Comparison of ENCODE assay signal across 8 cellular contexts in the genomic region with DNA sequence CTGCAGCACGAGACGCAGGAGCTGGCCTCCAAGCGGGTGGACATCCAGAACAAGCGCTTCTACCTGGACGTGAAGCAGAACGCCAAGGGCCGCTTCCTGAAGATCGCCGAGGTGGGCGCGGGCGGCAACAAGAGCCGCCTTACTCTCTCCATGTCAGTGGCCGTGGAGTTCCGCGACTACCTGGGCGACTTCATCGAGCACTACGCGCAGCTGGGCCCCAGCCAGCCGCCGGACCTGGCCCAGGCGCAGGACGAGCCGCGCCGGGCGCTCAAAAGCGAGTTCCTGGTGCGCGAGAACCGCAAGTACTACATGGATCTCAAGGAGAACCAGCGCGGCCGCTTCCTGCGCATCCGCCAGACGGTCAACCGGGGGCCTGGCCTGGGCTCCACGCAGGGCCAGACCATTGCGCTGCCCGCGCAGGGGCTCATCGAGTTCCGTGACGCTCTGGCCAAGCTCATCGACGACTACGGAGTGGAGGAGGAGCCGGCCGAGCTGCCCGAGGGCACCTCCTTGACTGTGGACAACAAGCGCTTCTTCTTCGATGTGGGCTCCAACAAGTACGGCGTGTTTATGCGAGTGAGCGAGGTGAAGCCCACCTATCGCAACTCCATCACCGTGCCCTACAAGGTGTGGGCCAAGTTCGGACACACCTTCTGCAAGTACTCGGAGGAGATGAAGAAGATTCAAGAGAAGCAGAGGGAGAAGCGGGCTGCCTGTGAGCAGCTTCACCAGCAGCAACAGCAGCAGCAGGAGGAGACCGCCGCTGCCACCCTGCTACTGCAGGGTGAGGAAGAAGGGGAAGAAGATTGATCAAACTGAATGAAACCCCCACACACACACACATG. TPM values are rescaled to one million over a fixed set of nuclear protein-coding genes. Genes with fewer than 3 reads are reported as not detected.
DNase-seq lines count a peak whose midpoint lies in the region; ATAC-seq and TF ChIP-seq lines count a peak whose summit lies in the region.

No MANE protein-coding gene starts in this region.

- no peaks in the 10 kb centered on the region for H3K9me3 Mint-ChIP-seq in HFFc6
- no peaks in the 10 kb centered on the region for H3K9me3 Mint-ChIP-seq in stimulated activated memory B cell treated with anti-CD40 and anti-IgM and Interleukin-4, amounts not matched to agents 10 μg/mL and 1 μg/mL and 100 μg/mL, for 72 hours

- H3K27ac Mint-ChIP-seq in HFFc6, result peak overlapping the region; percentile 75
- H3K27ac Mint-ChIP-seq in stimulated activated memory B cell treated with anti-CD40 and anti-IgM and Interleukin-4, amounts not matched to agents 10 μg/mL and 1 μg/mL and 100 μg/mL, for 72 hours, result peak overlapping the region; percentile 95

- ATAC-seq in lower lobe of right lung, result peak; percentile 74 to 86
- ATAC-seq in stimulated activated memory B cell treated with anti-CD40 and anti-IgM and Interleukin-4, amounts not matched to agents 10 μg/mL and 1 μg/mL and 100 μg/mL, for 72 hours, result peak; percentile 45

- H3K4me1 ChIP-seq in duodenal mucosa (ENCODE audit: control insufficient read depth in 1 of 2, insufficient read depth in 2 of 2, low read length in 2 of 2), result peaks cover 39 to 46% of the 10 kb centered on the region in 2 donors
- H3K4me1 ChIP-seq in lower lobe of right lung, result peaks cover 57% of the 10 kb centered on the region

- H3K27me3 Mint-ChIP-seq in HFFc6 (ENCODE audit: insufficient read depth), result no peaks in the 10 kb centered on the region
- H3K27me3 Mint-ChIP-seq in stimulated activated memory B cell treated with anti-CD40 and anti-IgM and Interleukin-4, amounts not matched to agents 10 μg/mL and 1 μg/mL and 100 μg/mL, for 72 hours, result no peaks in the 10 kb centered on the region

- H3K9ac ChIP-seq in duodenal mucosa (ENCODE audit: low read depth in 1 of 2, low read length in 2 of 2), result peak overlapping the region; percentile 84 to 87

- TF ChIP-seq CTCF in HFFc6 (IDR thresholded peaks at IDR 0.05) (no peak), NB4 (IDR thresholded peaks at IDR 0.05; ENCODE audit: low read depth, low read length) (no peak), lower lobe of right lung (IDR thresholded peaks at IDR 0.05) (no peak)

- H3K9me3 ChIP-seq in duodenal mucosa (ENCODE audit: control insufficient read depth in 1 of 2, low read length in 2 of 2), result no peaks in the 10 kb centered on the region
- no peaks in the 10 kb centered on the region for H3K9me3 ChIP-seq in lower lobe of right lung

- H3K36me3 ChIP-seq in duodenal mucosa (ENCODE audit: control insufficient read depth in 1 of 2, insufficient read depth in 2 of 2, low read length in 2 of 2), result no peaks in the 10 kb centered on the region
- H3K36me3 ChIP-seq in lower lobe of right lung, result no peaks in the 10 kb centered on the region

- peaks cover 72% of the 10 kb centered on the region for H3K4me1 Mint-ChIP-seq in HFFc6 (ENCODE audit: low read depth)
- peaks cover 57% of the 10 kb centered on the region for H3K4me1 Mint-ChIP-seq in stimulated activated memory B cell treated with anti-CD40 and anti-IgM and Interleukin-4, amounts not matched to agents 10 μg/mL and 1 μg/mL and 100 μg/mL, for 72 hours

- H3K36me3 Mint-ChIP-seq in HFFc6 (ENCODE audit: low read depth), result peaks cover 14% of the 10 kb centered on the region
- peaks cover 6% of the 10 kb centered on the region for H3K36me3 Mint-ChIP-seq in stimulated activated memory B cell treated with anti-CD40 and anti-IgM and Interleukin-4, amounts not matched to agents 10 μg/mL and 1 μg/mL and 100 μg/mL, for 72 hours

- H3K27ac ChIP-seq in duodenal mucosa (ENCODE audit: low read depth, low read length) (peak overlapping the region; percentile 95), lower lobe of right lung (peak overlapping the region; percentile 88)

- peak; percentile 27 for DNase-seq in NCI-H1105 treated with DMSO at 0.1 percent for 48 hours (lab: John Stamatoyannopoulos, UW)
- DNase-seq in NCI-H1105 (lab: John Stamatoyannopoulos, UW), result no peak
- peak; percentile 37 for DNase-seq in HFFc6
- DNase-seq in NB4 (ENCODE audit: low read depth), result peak; percentile 77
- peak; percentile 46 for DNase-seq in activated CD4-positive, alpha-beta T cell treated with anti-CD3 and anti-CD28 coated beads for 48 hours
- DNase-seq in lower lobe of right lung, result peak; percentile 87

- TF ChIP-seq POLR2A in NB4 (IDR thresholded peaks at IDR 0.05; ENCODE audit: extremely low read depth, insufficient read length), result peak; percentile 32

- intact Hi-C loops in lower lobe of right lung (cut with DNase I), result no loop called here

- H3K4me3 Mint-ChIP-seq in HFFc6, result peak overlapping the region; percentile 92
- peak overlapping the region; percentile 89 for H3K4me3 Mint-ChIP-seq in stimulated activated memory B cell treated with anti-CD40 and anti-IgM and Interleukin-4, amounts not matched to agents 10 μg/mL and 1 μg/mL and 100 μg/mL, for 72 hours

- peak overlapping the region; percentile 86 for H3K4me3 ChIP-seq in NB4 (ENCODE audit: low read depth, low read length)
- peak overlapping the region; percentile 82 to 91 for H3K4me3 ChIP-seq in duodenal mucosa (ENCODE audit: low read depth in 1 of 2, low read length in 2 of 2)
- peak overlapping the region; percentile 74 for H3K4me3 ChIP-seq in lower lobe of right lung

- peaks cover 0 to 5% of the 10 kb centered on the region in 2 donors for H3K27me3 ChIP-seq in duodenal mucosa (ENCODE audit: control insufficient read depth in 1 of 2, insufficient read depth in 2 of 2, low read length in 2 of 2)
- no peaks in the 10 kb centered on the region for H3K27me3 ChIP-seq in lower lobe of right lung (ENCODE audit: low read depth)

RNA-seq across cellular contexts. Expression of gene PURA, which starts 0.7 kb away (rescaled TPM):
- 10 to 100 TPM; 21.1 to 26.1 (median 22.3) TPM for total RNA-seq in HFFc6 (2021; fragmentation: NEBNext Ultra II Directional; extraction: Animal tissue kit (Norgen Biotek cat#: 25700))
- 32.4 TPM for total RNA-seq in lower lobe of right lung

RNA-seq across cellular contexts. Expression of gene IGIP, which starts 11.2 kb away (rescaled TPM):
- 1 to 10 TPM; 3.4 to 8.4 (median 4.1) TPM for total RNA-seq in HFFc6 (2021; fragmentation: NEBNext Ultra II Directional; extraction: Animal tissue kit (Norgen Biotek cat#: 25700))
- 17.7 TPM for total RNA-seq in lower lobe of right lung
